6 cellular contexts compared by ENCODE assay signal in the genomic region with DNA sequence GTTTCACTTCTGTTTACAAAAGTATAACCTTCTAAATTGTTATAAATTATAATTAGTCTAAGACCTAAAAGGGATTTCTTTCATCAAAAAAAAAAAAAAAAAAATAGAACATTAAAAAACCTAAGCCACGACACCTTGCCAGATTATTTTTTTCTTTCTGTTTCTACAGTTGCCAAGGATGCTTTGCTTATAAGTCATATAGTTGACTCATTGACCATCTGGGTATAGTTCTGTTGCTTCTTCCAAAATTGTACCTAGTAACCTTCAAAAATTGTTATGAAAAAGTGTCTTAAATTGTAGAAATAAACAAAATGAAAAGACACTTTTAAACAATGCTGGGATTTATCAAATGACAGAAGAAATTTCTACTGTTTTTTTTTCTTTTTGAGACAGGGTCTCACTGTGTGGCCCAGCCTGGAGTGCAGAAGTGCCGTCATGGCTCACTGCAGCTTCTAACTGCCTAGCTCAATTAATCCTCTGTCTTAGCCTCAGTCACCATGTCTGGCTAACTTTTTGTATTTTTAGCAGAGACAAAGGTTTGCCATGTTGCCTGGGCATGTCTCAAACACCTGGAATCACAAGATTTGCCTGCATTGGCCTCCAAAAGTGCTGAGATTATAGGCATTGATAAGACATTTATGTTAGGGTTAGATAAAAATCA. TPM values are rescaled to one million over a fixed set of nuclear protein-coding genes. Genes with fewer than 3 reads are reported as not detected.
"Had no signal": no experiment of that assay in that cellular context is flagged by ENCODE, and none has a peak within 500 bp of the region (broad histone marks: within the 10 kb centered on the region; RNA-seq: fewer than 3 reads in every experiment).

No MANE protein-coding gene starts in this region.

RNA-seq across cellular contexts. Expression of gene HSFY1, which starts 15.4 kb away (rescaled TPM):
- total RNA-seq: HepG2, HT-29, HT1080, IMR-90, K562 had no signal
- polyA plus RNA-seq: HepG2, IgD-negative memory B cell, IMR-90, K562 had no signal
